24 cellular contexts compared by ENCODE assay signal in the genomic region with DNA sequence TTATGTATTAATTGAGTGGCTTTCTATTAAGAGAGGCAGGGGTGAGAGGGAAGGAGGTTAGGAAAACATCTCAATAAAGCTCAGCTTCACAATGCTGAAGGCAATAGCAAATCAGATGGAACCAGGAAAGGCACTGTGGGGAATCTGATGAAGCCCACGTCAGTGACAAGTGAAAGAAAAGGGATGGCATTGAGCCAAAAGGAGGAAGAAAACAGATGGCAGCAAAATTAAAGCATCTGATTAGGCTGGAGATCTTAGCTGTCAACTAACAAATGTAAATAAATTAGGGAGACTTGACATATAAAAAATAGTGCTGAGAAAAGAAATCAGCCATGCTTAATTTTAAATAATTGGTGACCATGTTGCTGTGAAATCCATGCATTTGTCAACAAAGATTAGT.
DNase-seq lines count a peak whose midpoint lies in the region; ATAC-seq, FAIRE-seq and TF ChIP-seq lines count a peak whose summit lies in the region.
"Had no signal": no experiment of that assay in that cellular context is flagged by ENCODE, and none has a peak within 500 bp of the region (broad histone marks: within the 10 kb centered on the region; RNA-seq: fewer than 3 reads in every experiment).

No MANE protein-coding gene starts in this region.

- H3K4me3 ChIP-seq in choroid plexus epithelial cell (ENCODE audit: low read depth, low read length): no peak overlapping the region
- H3K4me3 ChIP-seq: cardiac muscle cell, dorsolateral prefrontal cortex, gastrocnemius medialis, hepatocyte, right atrium auricular region, tibial nerve had no signal

- no peak for TF ChIP-seq CTCF in choroid plexus epithelial cell (conservative IDR thresholded peaks at IDR 0.05; ENCODE audit: low read depth, low read length)

- no peak for FAIRE-seq in HTR-8/SVneo (lab: Jason Lieb, UNC)
- FAIRE-seq: RCC 7860 had no signal

- no peak for ATAC-seq in HG03139 (IDR thresholded peaks at IDR 0.05; ENCODE audit: unreplicated experiment)
- ATAC-seq: gastrocnemius medialis, left cardiac atrium had no signal

- DNase-seq in NCI-H1436 (lab: John Stamatoyannopoulos, UW) (peak; percentile 20), NCI-H1436 treated with DMSO at 0.1 percent for 48 hours (lab: John Stamatoyannopoulos, UW) (no peak), NCI-H146 (lab: John Stamatoyannopoulos, UW) (peak; percentile 84), NCI-H748 (lab: John Stamatoyannopoulos, UW; ENCODE audit: unreplicated experiment) (peak; percentile 69), choroid plexus epithelial cell (ENCODE audit: low read depth) (peak; percentile 13), dedifferentiated amniotic fluid mesenchymal stem cell (ENCODE audit: extremely low spot score) (no peak), HTR-8/SVneo (ENCODE audit: insufficient read length, low spot score) (no peak)
- DNase-seq: activated B cell treated with CpG ODN at 0.5 μM for 24 hours; activated CD4-positive, alpha-beta T cell treated with anti-CD3 and anti-CD28 coated beads, Interleukin-2, amount 50 U/mL, for 1 hour; activated naive CD4-positive, alpha-beta T cell treated with anti-CD3 and anti-CD28 coated beads, Interleukin-2, amount 50 U/mL, for 16 hours; CD4-positive, CD25-positive, alpha-beta regulatory T cell; EL; gastrocnemius medialis; left cardiac atrium; NCI-H187; SIG-M5; stimulated activated CD4-positive, alpha-beta T cell treated with anti-CD3 and anti-CD28 coated beads, Interleukin-2, amount 100 ng/mL, for 24 hours had no signal

Comparison
In these comparisons a context has a peak if more than half of its experiments do, and no peak if none do; other contexts are left out.
1. DNase-seq: peak in NCI-H1436 (single experiment), NCI-H146 (single experiment), NCI-H748 (single experiment) and choroid plexus epithelial cell (single experiment); none in NCI-H1436 treated with DMSO at 0.1 percent for 48 hours (single experiment), dedifferentiated amniotic fluid mesenchymal stem cell (single experiment) and HTR-8/SVneo (single experiment).